Comparison of ENCODE assay signal across 1 cellular context in the genomic region with DNA sequence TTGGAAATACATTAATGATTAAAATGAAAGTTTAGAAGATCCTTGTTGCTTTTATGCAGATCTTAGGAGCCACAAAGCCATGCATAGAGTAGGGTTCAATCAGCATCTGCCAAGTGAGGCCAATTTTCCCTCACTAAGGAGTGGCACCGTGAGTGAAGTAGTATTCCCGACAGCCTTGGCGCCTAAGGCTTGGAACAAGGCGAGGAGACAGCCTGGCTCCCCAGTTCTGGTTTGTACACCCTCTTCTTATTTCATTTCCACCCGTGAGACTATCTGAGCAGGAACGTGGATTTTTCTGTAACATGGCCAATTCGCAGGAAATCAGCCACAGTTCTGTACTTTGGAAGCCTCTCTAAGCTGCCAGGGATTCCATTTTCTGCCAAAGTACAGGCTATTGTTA.
TF ChIP-seq lines count a peak whose summit lies in the region.

No MANE protein-coding gene starts in this region.

TF ChIP-seq in SK-N-SH, 30 proteins besides CTCF, POLR2A, EP300 and RAD21:
- TF ChIP-seq ELF1 (IDR thresholded peaks at IDR 0.05) (no peak), SMC3 (IDR thresholded peaks at IDR 0.05; ENCODE audit: low read depth, low read length) (no peak), TCF12 (IDR thresholded peaks at IDR 0.05) (no peak), YY1 (IDR thresholded peaks at IDR 0.05; ENCODE audit: low read depth) (no peak), REST (IDR thresholded peaks at IDR 0.05; ENCODE audit: low read depth, low read length) (no peak), IRF3 (IDR thresholded peaks at IDR 0.05; ENCODE audit: low read depth, low read length) (no peak), TAF1 (IDR thresholded peaks at IDR 0.05; ENCODE audit: borderline replicate concordance, low read depth, low read length) (no peak), FOSL2 (IDR thresholded peaks at IDR 0.05; ENCODE audit: borderline replicate concordance, low read depth) (no peak), MEF2A (IDR thresholded peaks at IDR 0.05; ENCODE audit: borderline replicate concordance, low read depth) (no peak), CHD2 (IDR thresholded peaks at IDR 0.05; ENCODE audit: low read length, partially characterized antibody) (no peak), POLR2AphosphoS5 (IDR thresholded peaks at IDR 0.05; ENCODE audit: low read depth, low read length) (no peak)
TF ChIP-seq in SK-N-SH: peak in this region for 0.
